ENCODE assay signal across 2 cellular contexts in genomic region chr3:187098925-187099512, GRCh38.
TF ChIP-seq lines count a peak whose summit lies in the region.

No MANE protein-coding gene starts in this region.

TF ChIP-seq in HCT116, 20 proteins besides CTCF, POLR2A, EP300 and RAD21:
- no peak for TF ChIP-seq TCF7L2 (IDR thresholded peaks at IDR 0.05; ENCODE audit: borderline replicate concordance, extremely low read depth, insufficient read depth, insufficient read length)
- no peak for TF ChIP-seq SP1 (IDR thresholded peaks at IDR 0.05; ENCODE audit: low read depth)
- TF ChIP-seq POLR2AphosphoS5 (IDR thresholded peaks at IDR 0.05; ENCODE audit: low read depth, low read length), result no peak
- TF ChIP-seq ZBTB33 (IDR thresholded peaks at IDR 0.05; ENCODE audit: extremely low read depth, insufficient replicate concordance, low read length), result no peak
- TF ChIP-seq MAX (IDR thresholded peaks at IDR 0.05), result no peak
- no peak for TF ChIP-seq SIN3A (IDR thresholded peaks at IDR 0.05; ENCODE audit: low read depth)
- no peak for TF ChIP-seq EGR1 (IDR thresholded peaks at IDR 0.05; ENCODE audit: low read depth)
- no peak for TF ChIP-seq CBX3 (IDR thresholded peaks at IDR 0.05; ENCODE audit: low read depth)
- no peak for TF ChIP-seq FOSL1 (IDR thresholded peaks at IDR 0.05; ENCODE audit: low read depth)
- TF ChIP-seq EZH2phosphoT487 (IDR thresholded peaks at IDR 0.05; ENCODE audit: borderline replicate concordance), result no peak
- TF ChIP-seq EZH2 (IDR thresholded peaks at IDR 0.05), result no peak
- no peak for TF ChIP-seq YY1 (IDR thresholded peaks at IDR 0.05; ENCODE audit: extremely low read depth, insufficient replicate concordance, low read depth, low read length)
- no peak for TF ChIP-seq ELF1 (IDR thresholded peaks at IDR 0.05; ENCODE audit: borderline replicate concordance, low read depth)

TF ChIP-seq in SK-N-SH, 30 proteins besides CTCF, POLR2A, EP300 and RAD21:
- TF ChIP-seq ZBTB33 (IDR thresholded peaks at IDR 0.05; ENCODE audit: borderline replicate concordance, low read depth) (no peak), USF1 (IDR thresholded peaks at IDR 0.05; ENCODE audit: borderline replicate concordance, low read depth) (no peak), IRF3 (IDR thresholded peaks at IDR 0.05; ENCODE audit: low read depth, low read length) (no peak), ELF1 (IDR thresholded peaks at IDR 0.05) (no peak), RXRA (IDR thresholded peaks at IDR 0.05; ENCODE audit: borderline replicate concordance, low read depth) (no peak), MXI1 (IDR thresholded peaks at IDR 0.05; ENCODE audit: low read depth, low read length) (no peak), FOXM1 (IDR thresholded peaks at IDR 0.05; ENCODE audit: low read depth) (no peak), PBX3 (IDR thresholded peaks at IDR 0.05) (no peak), SIN3A (IDR thresholded peaks at IDR 0.05; ENCODE audit: borderline replicate concordance, low read depth, low read length) (no peak)
